8 cellular contexts compared by ENCODE assay signal in the genomic region with DNA sequence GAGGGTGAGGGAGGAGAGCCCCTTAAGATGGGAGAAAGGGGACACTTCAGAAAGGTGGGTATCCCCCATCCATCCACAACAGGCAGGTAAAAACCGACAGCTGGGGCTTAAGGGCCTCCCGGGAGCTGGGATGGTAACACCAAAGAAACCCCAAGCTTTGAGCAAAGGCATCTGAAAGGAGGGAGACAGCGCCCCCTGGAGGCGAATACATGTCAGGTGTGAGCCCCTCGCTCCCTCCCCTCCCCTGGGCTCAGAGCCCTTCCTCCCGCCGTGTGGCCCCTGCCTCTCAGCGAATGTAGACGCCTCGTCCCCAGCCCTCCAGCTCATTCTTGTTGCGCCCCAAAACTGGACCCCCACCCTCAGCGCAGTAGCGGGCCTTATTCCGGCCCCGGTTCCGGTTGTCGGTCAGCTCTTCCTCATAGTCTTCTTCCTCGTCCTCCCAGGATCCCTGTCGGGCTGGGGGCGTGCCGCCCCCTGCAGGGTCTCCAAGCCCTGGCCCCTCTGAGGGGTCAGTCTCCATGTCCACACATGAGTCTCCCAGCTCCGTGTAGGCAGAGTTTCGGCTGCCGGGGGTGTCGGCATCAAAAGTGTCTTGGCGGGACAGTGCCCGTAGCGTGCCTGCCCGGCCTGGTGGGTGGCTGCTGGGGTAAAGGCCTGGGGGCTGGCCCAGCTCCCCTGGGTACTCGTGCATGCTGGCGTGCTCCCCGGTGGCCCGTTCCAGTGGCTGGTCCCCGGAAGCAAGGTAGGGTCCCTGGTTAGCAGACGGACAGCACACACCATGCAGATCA. TPM values are rescaled to one million over a fixed set of nuclear protein-coding genes. Genes with fewer than 3 reads are reported as not detected.
DNase-seq lines count a peak whose midpoint lies in the region; ATAC-seq and TF ChIP-seq lines count a peak whose summit lies in the region.

No MANE protein-coding gene starts in this region.

- H3K4me1 ChIP-seq in upper lobe of right lung = no peaks in the 10 kb centered on the region

- no peak overlapping the region for H3K4me3 Mint-ChIP-seq in activated T-helper 1 cell treated with anti-CD3 and anti-CD28 coated beads, Interleukin-12 subunit alpha, Interleukin-12 subunit beta, Interleukin-2, Interleukin-4 antibody, amounts not matched to agents 30 ng/mL and 10 ng/mL and 1 ng/mL, durations not matched to agents 14 hours and 24 hours and 36 hours
- no peak overlapping the region for H3K4me3 Mint-ChIP-seq in osteocyte (ENCODE audit: unreplicated experiment)

- no peaks in the 10 kb centered on the region for H3K9me3 Mint-ChIP-seq in activated T-helper 1 cell treated with anti-CD3 and anti-CD28 coated beads, Interleukin-12 subunit alpha, Interleukin-12 subunit beta, Interleukin-2, Interleukin-4 antibody, amounts not matched to agents 30 ng/mL and 10 ng/mL and 1 ng/mL, durations not matched to agents 14 hours and 24 hours and 36 hours
- no peaks in the 10 kb centered on the region for H3K9me3 Mint-ChIP-seq in osteocyte (ENCODE audit: unreplicated experiment)

- H3K4me1 Mint-ChIP-seq in activated T-helper 1 cell treated with anti-CD3 and anti-CD28 coated beads, Interleukin-12 subunit alpha, Interleukin-12 subunit beta, Interleukin-2, Interleukin-4 antibody, amounts not matched to agents 30 ng/mL and 10 ng/mL and 1 ng/mL, durations not matched to agents 14 hours and 24 hours and 36 hours (ENCODE audit: low read depth) = peaks cover 7% of the 10 kb centered on the region
- H3K4me1 Mint-ChIP-seq in osteocyte (ENCODE audit: unreplicated experiment) = peaks cover 8% of the 10 kb centered on the region

- H3K27ac ChIP-seq in upper lobe of right lung = no peak overlapping the region

- H3K27me3 Mint-ChIP-seq in activated T-helper 1 cell treated with anti-CD3 and anti-CD28 coated beads, Interleukin-12 subunit alpha, Interleukin-12 subunit beta, Interleukin-2, Interleukin-4 antibody, amounts not matched to agents 30 ng/mL and 10 ng/mL and 1 ng/mL, durations not matched to agents 14 hours and 24 hours and 36 hours (ENCODE audit: insufficient read depth) = peaks cover 5% of the 10 kb centered on the region
- H3K27me3 Mint-ChIP-seq in osteocyte (ENCODE audit: unreplicated experiment) = no peaks in the 10 kb centered on the region

- H3K36me3 Mint-ChIP-seq in activated T-helper 1 cell treated with anti-CD3 and anti-CD28 coated beads, Interleukin-12 subunit alpha, Interleukin-12 subunit beta, Interleukin-2, Interleukin-4 antibody, amounts not matched to agents 30 ng/mL and 10 ng/mL and 1 ng/mL, durations not matched to agents 14 hours and 24 hours and 36 hours (ENCODE audit: low read depth) = peaks cover 9% of the 10 kb centered on the region
- H3K36me3 Mint-ChIP-seq in osteocyte (ENCODE audit: unreplicated experiment) = peaks cover 25% of the 10 kb centered on the region

- H3K36me3 ChIP-seq in upper lobe of right lung = peaks cover 18% of the 10 kb centered on the region

- no peaks in the 10 kb centered on the region for H3K9me3 ChIP-seq in upper lobe of right lung

- intact Hi-C loops in activated T-helper 1 cell treated with anti-CD3 and anti-CD28 coated beads, Interleukin-12 subunit alpha, Interleukin-12 subunit beta, Interleukin-2, Interleukin-4 antibody, amounts not matched to agents 30 ng/mL and 10 ng/mL and 1 ng/mL, durations not matched to agents 14 hours and 24 hours and 36 hours (cut with micrococcal nuclease) = loop anchor here (1.0 kb wide), 3 partner anchors 10 to 192 kb away; no protein-coding TSS in a partner anchor
- intact Hi-C loops in upper lobe of right lung (cut with DNase I) = no loop called here

- no peak overlapping the region for H3K27ac Mint-ChIP-seq in activated T-helper 1 cell treated with anti-CD3 and anti-CD28 coated beads, Interleukin-12 subunit alpha, Interleukin-12 subunit beta, Interleukin-2, Interleukin-4 antibody, amounts not matched to agents 30 ng/mL and 10 ng/mL and 1 ng/mL, durations not matched to agents 14 hours and 24 hours and 36 hours
- no peak overlapping the region for H3K27ac Mint-ChIP-seq in osteocyte (ENCODE audit: unreplicated experiment)

- H3K4me3 ChIP-seq in upper lobe of right lung = no peak overlapping the region

- TF ChIP-seq CTCF in osteocyte (IDR thresholded peaks at IDR 0.05) = peak; percentile 84
- TF ChIP-seq CTCF in upper lobe of right lung (IDR thresholded peaks at IDR 0.05) = peak; percentile 93

- DNase-seq in CD1c-positive myeloid dendritic cell (ENCODE audit: extremely low spot score) (peak; percentile 76), HUDEP-2 (lab: John Stamatoyannopoulos, UW; ENCODE audit: unreplicated experiment in 76 of 76) (peak in 55 of 76 experiments; percentile 8 to 62 (median 37)), fibroblast of the conjunctiva (ENCODE audit: low read depth) (peak; percentile 42), osteocyte (ENCODE audit: extremely low spot score, unreplicated experiment) (no peak), upper lobe of right lung (peak; percentile 81)
- DNase-seq in activated T-helper 1 cell treated with anti-CD3 and anti-CD28 coated beads, Interleukin-12 subunit alpha, Interleukin-12 subunit beta, Interleukin-2, Interleukin-4 antibody, amounts not matched to agents 30 ng/mL and 10 ng/mL and 1 ng/mL, durations not matched to agents 14 hours and 24 hours and 36 hours (ENCODE audit: low spot score) = peak; percentile 58

- H3K27me3 ChIP-seq in upper lobe of right lung = no peaks in the 10 kb centered on the region

- peak; percentile 82 for ATAC-seq in upper lobe of right lung
- no peak for ATAC-seq in GM21360 (IDR thresholded peaks at IDR 0.05; ENCODE audit: unreplicated experiment)

TF ChIP-seq in PFSK-1, 5 proteins besides CTCF, POLR2A, EP300 and RAD21:
- peak; percentile 39; the same call in 1 of the 2 replicates for TF ChIP-seq POLR2AphosphoS5 (IDR thresholded peaks at IDR 0.05; ENCODE audit: low read depth, low read length)
- no peak for TF ChIP-seq TAF1 (IDR thresholded peaks at IDR 0.05; ENCODE audit: borderline replicate concordance, insufficient read depth, low read length)
TF ChIP-seq in PFSK-1: peak in this region for 1.

RNA-seq across cellular contexts. Expression of a gene that starts 9.1 kb away (rescaled TPM):
- not detected for polyA plus RNA-seq in PFSK-1 (2012; ENCODE audit: insufficient read length, low read depth)
- total RNA-seq in activated T-helper 1 cell treated with anti-CD3 and anti-CD28 coated beads, Interleukin-12 subunit alpha, Interleukin-12 subunit beta, Interleukin-2, Interleukin-4 antibody, amounts not matched to agents 30 ng/mL and 10 ng/mL and 1 ng/mL, durations not matched to agents 14 hours and 24 hours and 36 hours = not detected in 2 replicates
- total RNA-seq in osteocyte = not detected in 2 replicates
- not detected for total RNA-seq in upper lobe of right lung

RNA-seq across cellular contexts. Expression of a gene that starts 22.4 kb away (rescaled TPM):
- polyA plus RNA-seq in PFSK-1 (2012; ENCODE audit: insufficient read length, low read depth) = 15.1 TPM
- 21.8 and 22.3 TPM in 2 replicates for total RNA-seq in activated T-helper 1 cell treated with anti-CD3 and anti-CD28 coated beads, Interleukin-12 subunit alpha, Interleukin-12 subunit beta, Interleukin-2, Interleukin-4 antibody, amounts not matched to agents 30 ng/mL and 10 ng/mL and 1 ng/mL, durations not matched to agents 14 hours and 24 hours and 36 hours
- total RNA-seq in osteocyte = 15.4 and 17.9 TPM in 2 replicates
- 27.5 TPM for total RNA-seq in upper lobe of right lung

RNA-seq across cellular contexts. Expression of a gene that starts 23.7 kb away (rescaled TPM):
- 5.8 TPM for polyA plus RNA-seq in PFSK-1 (2012; ENCODE audit: insufficient read length, low read depth)
- total RNA-seq in activated T-helper 1 cell treated with anti-CD3 and anti-CD28 coated beads, Interleukin-12 subunit alpha, Interleukin-12 subunit beta, Interleukin-2, Interleukin-4 antibody, amounts not matched to agents 30 ng/mL and 10 ng/mL and 1 ng/mL, durations not matched to agents 14 hours and 24 hours and 36 hours = 0.60 TPM in 1 of 2 replicates, not detected in the other
- total RNA-seq in osteocyte = 17.1 and 19.7 TPM in 2 replicates
- 14.4 TPM for total RNA-seq in upper lobe of right lung

RNA-seq across cellular contexts. Expression of a gene that starts 25.0 kb away (rescaled TPM):
- polyA plus RNA-seq in PFSK-1 (2012; ENCODE audit: insufficient read length, low read depth) = 4,799 TPM
- 2,114 and 2,133 TPM in 2 replicates for total RNA-seq in activated T-helper 1 cell treated with anti-CD3 and anti-CD28 coated beads, Interleukin-12 subunit alpha, Interleukin-12 subunit beta, Interleukin-2, Interleukin-4 antibody, amounts not matched to agents 30 ng/mL and 10 ng/mL and 1 ng/mL, durations not matched to agents 14 hours and 24 hours and 36 hours
- total RNA-seq in osteocyte (1,528 and 1,579 TPM in 2 replicates), upper lobe of right lung (1,449 TPM)

RNA-seq across cellular contexts. Expression of a gene that starts 50.6 kb away (rescaled TPM):
- 2.1 TPM for polyA plus RNA-seq in PFSK-1 (2012; ENCODE audit: insufficient read length, low read depth)
- 0.08 TPM in 1 of 2 replicates, not detected in the other for total RNA-seq in activated T-helper 1 cell treated with anti-CD3 and anti-CD28 coated beads, Interleukin-12 subunit alpha, Interleukin-12 subunit beta, Interleukin-2, Interleukin-4 antibody, amounts not matched to agents 30 ng/mL and 10 ng/mL and 1 ng/mL, durations not matched to agents 14 hours and 24 hours and 36 hours
- 0.62 and 0.81 TPM in 2 replicates for total RNA-seq in osteocyte
- 0.46 TPM for total RNA-seq in upper lobe of right lung
